7 cellular contexts compared by ENCODE assay signal in genomic region chr22:21816787-21817496, GRCh38. TPM values are rescaled to one million over a fixed set of nuclear protein-coding genes. Genes with fewer than 3 reads are reported as not detected.
A peak's percentile ranks its signal among the peaks of the same experiment; 100 is the strongest.
DNase-seq lines count a peak whose midpoint lies in the region; ATAC-seq and TF ChIP-seq lines count a peak whose summit lies in the region.

No MANE protein-coding gene starts in this region.

- H3K4me3 ChIP-seq in GM12864 (ENCODE audit: low read depth, low read length) (no peak overlapping the region), IMR-90 (ENCODE audit: insufficient read depth, low read depth, low read length) (no peak overlapping the region), WI38 (ENCODE audit: low read depth, low read length) (peak overlapping the region; percentile 7), esophagus squamous epithelium (no peak overlapping the region)

- no peaks in the 10 kb centered on the region for H3K27me3 ChIP-seq in IMR-90 (ENCODE audit: control insufficient read depth, insufficient read depth, low read length)
- H3K27me3 ChIP-seq in esophagus squamous epithelium, result no peaks in the 10 kb centered on the region

- 0 out of 2 replicates have a peak overlapping the region, but pooled peaks have one; percentile 31 for H3K23ac ChIP-seq in IMR-90 (ENCODE audit: low read depth, low read length)

- peak overlapping the region; percentile 55; the same call in 1 of the 2 replicates for H3K4ac ChIP-seq in IMR-90 (ENCODE audit: low read depth, low read length)

- H4K91ac ChIP-seq in IMR-90 (ENCODE audit: insufficient read depth, low read depth, low read length), result no peak overlapping the region

- H2AK5ac ChIP-seq in IMR-90 (ENCODE audit: low read depth, low read length), result no peak overlapping the region

- no peak overlapping the region for H3K56ac ChIP-seq in IMR-90 (ENCODE audit: extremely low read depth, insufficient read depth, low read length)

- BruUV-seq in IMR-90 (replicated peaks; lab: Mats Ljungman, UMichigan), result no TSS peak

- H3K14ac ChIP-seq in IMR-90 (replicated peaks; ENCODE audit: low read depth, low read length), result peak overlapping the region; percentile 36; the same call in 1 of the 2 replicates

- H3K4me2 ChIP-seq in IMR-90 (ENCODE audit: low read depth, low read length), result peak overlapping the region; percentile 30; the same call in 1 of the 2 replicates

- H4K20me1 ChIP-seq in IMR-90 (ENCODE audit: insufficient read depth, low read length), result peaks cover 77% of the 10 kb centered on the region

- TF ChIP-seq CTCF in GM12864 (IDR thresholded peaks at IDR 0.05; ENCODE audit: low read depth, low read length, missing control alignments) (no peak), IMR-90 (conservative IDR thresholded peaks at IDR 0.05; ENCODE audit: low read depth, low read length) (no peak), WI38 (IDR thresholded peaks at IDR 0.05; ENCODE audit: low read depth, low read length) (no peak), esophagus squamous epithelium (IDR thresholded peaks at IDR 0.05) (no peak), omental fat pad (IDR thresholded peaks at IDR 0.05) (no peak)

- H2BK5ac ChIP-seq in IMR-90 (ENCODE audit: low read depth, low read length, poor library complexity, severe bottlenecking), result peak overlapping the region; percentile 27

- CTCF ChIA-PET in IMR-90 (lab: Yijun Ruan, JAX), result interaction anchor here (0.6 to 1.2 kb wide), 2 partner anchors 17 to 108 kb away, joined by 3 to 5 read pairs; no protein-coding TSS in a partner anchor

- H3K18ac ChIP-seq in IMR-90 (ENCODE audit: low read depth, low read length), result no peak overlapping the region

- no peak overlapping the region for H3K9ac ChIP-seq in IMR-90 (ENCODE audit: low read depth, low read length)

- peak; percentile 94 for ATAC-seq in IMR-90 (ENCODE audit: low read depth)
- ATAC-seq in omental fat pad (ENCODE audit: low FRiP score), result peak; percentile 83
- ATAC-seq in HG02852 (IDR thresholded peaks at IDR 0.05; ENCODE audit: unreplicated experiment), result no peak

- peaks cover 21% of the 10 kb centered on the region for H3K9me1 ChIP-seq in IMR-90 (ENCODE audit: insufficient read depth, low read length)

- no peak overlapping the region for H4K8ac ChIP-seq in IMR-90 (ENCODE audit: low read depth in 2 of 2, low read length in 2 of 2)

- H2BK120ac ChIP-seq in IMR-90 (ENCODE audit: low read depth, low read length), result no peak overlapping the region; the same call in 1 of the 2 replicates

- dilution Hi-C loops in IMR-90 (cut with HindIII; ENCODE audit: low sequenced_read_pairs, unreplicated experiment), result no loop called here

- TF ChIP-seq RAD21 in IMR-90 (IDR thresholded peaks at IDR 0.05; ENCODE audit: low read length), result no peak

- no peak overlapping the region for H2AK9ac ChIP-seq in IMR-90 (replicated peaks; ENCODE audit: low read depth, low read length, poor library complexity)

- H3K27ac ChIP-seq in IMR-90 (ENCODE audit: insufficient read depth, low read length) (no peak overlapping the region), esophagus squamous epithelium (peak overlapping the region; percentile 59 to 82 (median 73))

- H3K4me1 ChIP-seq in IMR-90 (ENCODE audit: control insufficient read depth, insufficient read depth, low read length) (peaks cover 10% of the 10 kb centered on the region), esophagus squamous epithelium (peaks cover 15 to 60% (median 28%) of the 10 kb centered on the region in 3 donors)

- H3K79me1 ChIP-seq in IMR-90 (ENCODE audit: low read depth in 1 of 2, low read length in 2 of 2), result peaks cover 10 to 76% of the 10 kb centered on the region in 2 experiments; a peak in 3 of 4 replicates

- H2BK20ac ChIP-seq in IMR-90 (ENCODE audit: low read depth, low read length), result no peak overlapping the region

- intact Hi-C loops in IMR-90 (cut with micrococcal nuclease) (loop anchor here (5.0 kb wide), 1 partner anchor 50 kb away; the partner anchor contains the start of gene MAPK1), esophagus squamous epithelium (cut with DNase I) (no loop called here)

- H2AFZ ChIP-seq in IMR-90 (replicated peaks; ENCODE audit: low read length, poor library complexity), result no peak overlapping the region

- DNase-seq in GM12864 (ENCODE audit: low read depth) (peak; percentile 61), IMR-90 (peak; percentile 95), esophagus squamous epithelium (lab: John Stamatoyannopoulos, UW) (no peak), omental fat pad (ENCODE audit: low spot score) (no peak), midbrain (lab: John Stamatoyannopoulos, UW) (no peak)

- no peak overlapping the region for H4K5ac ChIP-seq in IMR-90 (ENCODE audit: low read depth, low read length)

- H3K9me3 ChIP-seq in IMR-90 (ENCODE audit: control insufficient read depth, insufficient read depth, low read length), result no peaks in the 10 kb centered on the region
- no peaks in the 10 kb centered on the region for H3K9me3 ChIP-seq in esophagus squamous epithelium

- POLR2A ChIA-PET in IMR-90 (lab: Charles Lee; ENCODE audit: unreplicated experiment), result interaction anchor here (0.6 kb wide), 1 partner anchor 9 kb away, joined by 3 read pairs; no protein-coding TSS in a partner anchor

- no peak overlapping the region for H2BK15ac ChIP-seq in IMR-90 (ENCODE audit: low read depth, low read length)

- WGBS in IMR-90 (ENCODE audit: extremely low coverage in 2 of 2, insufficient read length in 1 of 2), 2 experiments, result 80% methylated on average over 1 of the region's 10 CpGs; no CpG with 5 or more reads in 1 of the 2 experiments
- 15 to 31% methylated on average over 9 to 10 of the region's 10 CpGs for WGBS in esophagus squamous epithelium, 2 donors

- no peak for TF ChIP-seq POLR2A in IMR-90 (IDR thresholded peaks at IDR 0.05; ENCODE audit: low read depth, low read length)
- TF ChIP-seq POLR2A in esophagus squamous epithelium (IDR thresholded peaks at IDR 0.05), result no peak

- in situ Hi-C loops in IMR-90 (cut with MboI; ENCODE audit: low sequenced_read_pairs), result no loop called here

- no peaks in the 10 kb centered on the region; the same call in 1 of the 2 replicates for H3K36me3 ChIP-seq in IMR-90 (ENCODE audit: control insufficient read depth, insufficient read depth, low read length)
- no peaks in the 10 kb centered on the region for H3K36me3 ChIP-seq in esophagus squamous epithelium

TF ChIP-seq in IMR-90, 13 proteins besides CTCF, POLR2A, EP300 and RAD21:
- TF ChIP-seq FOS (IDR thresholded peaks at IDR 0.05; ENCODE audit: low read depth, low read length) (no peak; the same call in 1 of the 2 replicates), MXI1 (IDR thresholded peaks at IDR 0.05; ENCODE audit: borderline replicate concordance, low read depth, low read length) (peak; percentile 52; the same call in 1 of the 2 replicates), NFE2L2 (IDR thresholded peaks at IDR 0.05; ENCODE audit: low read depth, low read length) (0 out of 2 replicates have a peak, but pooled peaks have one; percentile 56), CEBPB (IDR thresholded peaks at IDR 0.05; ENCODE audit: low read depth, low read length) (peak; percentile 51; the same call in 1 of the 2 replicates), RCOR1 (IDR thresholded peaks at IDR 0.05; ENCODE audit: insufficient replicate concordance, low read length) (no peak)

RNA-seq across cellular contexts. Expression of gene MAPK1, which starts 50.5 kb away (rescaled TPM):
- 44.7 and 51.3 TPM in 2 replicates for total RNA-seq in IMR-90 (2012; rRNA removed)
- polyA plus RNA-seq in IMR-90 (2012; rRNA removed), result 33.5 and 41.0 TPM in 2 replicates
- 12.2 and 12.7 TPM in 2 replicates for polyA plus RNA-seq in IMR-90 (2012; cell fraction: cytosol; rRNA removed)
- 9.4 and 33.2 TPM in 2 replicates for polyA plus RNA-seq in IMR-90 (2012; cell fraction: nucleus; rRNA removed; ENCODE audit: low replicate concordance)
- total RNA-seq in esophagus squamous epithelium, result 10 to 100 TPM; 36.0 to 57.6 (median 45.0) TPM
- 10 to 100 TPM; 29.0 to 46.8 (median 35.1) TPM for total RNA-seq in omental fat pad

Comparison
In these comparisons a context has a peak if more than half of its experiments do, and no peak if none do; other contexts are left out.
1. DNase-seq: peak in GM12864 (single experiment) and IMR-90 (single experiment); none in esophagus squamous epithelium (single experiment), omental fat pad (single experiment) and midbrain (single experiment).